Comparison of ENCODE assay signal across 15 cellular contexts in the genomic region with DNA sequence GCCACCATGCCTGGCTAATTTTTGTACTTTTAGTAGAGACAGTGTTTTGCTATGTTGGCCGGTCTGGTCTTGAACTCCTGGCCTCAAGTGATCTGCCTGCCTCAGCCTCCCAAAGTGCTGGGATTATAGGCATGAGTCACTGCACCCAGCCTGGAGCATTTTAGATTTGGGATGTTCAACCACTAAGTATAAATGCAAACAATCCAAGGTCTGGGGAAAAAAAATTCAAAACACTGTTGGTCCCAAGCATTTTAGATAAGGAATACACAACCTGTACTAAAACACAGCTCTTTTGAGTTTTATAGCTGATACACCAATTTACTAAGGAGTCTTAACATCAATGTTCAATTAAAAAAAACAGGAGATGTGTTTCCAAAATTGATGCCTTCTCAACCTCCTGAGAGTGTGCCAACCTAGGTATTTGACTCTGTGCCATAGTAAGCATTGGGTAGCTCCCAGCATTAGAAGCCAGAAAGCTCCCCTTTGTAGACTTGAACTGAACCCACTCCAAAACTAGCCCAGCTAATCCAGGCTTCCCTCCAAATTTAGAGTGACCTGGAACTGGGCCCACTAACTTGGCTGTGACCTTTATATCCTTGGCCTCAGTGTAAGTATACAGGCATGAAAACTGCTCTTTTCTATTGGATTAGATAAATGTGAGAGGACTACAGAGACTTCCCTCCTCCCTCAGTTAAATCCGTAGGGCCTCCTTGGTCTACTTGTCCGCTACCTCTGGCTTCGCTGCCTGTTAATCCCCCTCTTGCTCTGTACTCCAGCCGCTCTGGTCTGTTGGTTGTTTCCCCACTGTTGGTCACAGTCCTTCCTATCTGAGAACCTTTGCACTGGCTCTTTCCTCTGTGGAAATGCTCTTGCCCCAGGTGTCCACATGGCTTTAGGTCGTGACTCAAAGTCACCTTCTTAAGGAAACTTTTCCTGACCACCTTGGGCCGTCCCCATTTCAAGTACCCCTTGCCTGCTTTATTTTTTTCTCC.
DNase-seq lines count a peak whose midpoint lies in the region; ATAC-seq and TF ChIP-seq lines count a peak whose summit lies in the region.
"Had no signal": no experiment of that assay in that cellular context is flagged by ENCODE, and none has a peak within 500 bp of the region (broad histone marks: within the 10 kb centered on the region; RNA-seq: fewer than 3 reads in every experiment).

No MANE protein-coding gene starts in this region.

- H3K56ac ChIP-seq in IMR-90 (ENCODE audit: extremely low read depth, insufficient read depth, low read length): no peak overlapping the region

- in situ Hi-C loops in IMR-90 (cut with MboI; ENCODE audit: low sequenced_read_pairs): no loop called here

- WGBS in IMR-90 (ENCODE audit: extremely low coverage in 2 of 2, insufficient read length in 1 of 2), 2 experiments: 86% methylated on average over 1 of the region's 7 CpGs; no CpG with 5 or more reads in 1 of the 2 experiments
- 48 to 49% methylated on average over 7 of the region's 7 CpGs for WGBS in heart right ventricle, 2 donors

- H2BK15ac ChIP-seq in IMR-90 (ENCODE audit: low read depth, low read length): 0 out of 3 replicates have a peak overlapping the region, but pooled peaks have one; percentile 21

- H3K27me3 ChIP-seq in IMR-90 (ENCODE audit: control insufficient read depth, insufficient read depth, low read length) (no peaks in the 10 kb centered on the region), heart right ventricle (no peaks in the 10 kb centered on the region)
- H3K27me3 ChIP-seq: gastrocnemius medialis had no signal

- DNase-seq in IMR-90: no peak
- no peak for DNase-seq in activated T-helper 1 cell treated with anti-CD3 and anti-CD28 coated beads, Interleukin-12 subunit alpha, Interleukin-12 subunit beta, Interleukin-2, Interleukin-4 antibody, amounts not matched to agents 30 ng/mL and 10 ng/mL and 1 ng/mL, durations not matched to agents 14 hours and 24 hours and 36 hours (ENCODE audit: low spot score)
- peak; percentile 38 to 71 for DNase-seq in heart right ventricle
- peak; percentile 47 for DNase-seq in pons (ENCODE audit: low spot score)
- no peak for DNase-seq in SK-N-DZ (ENCODE audit: low spot score)
- DNase-seq: dermis blood vessel endothelial cell, gastrocnemius medialis, kidney glomerular epithelial cell, NCI-H774, SHP77 treated with DMSO at 0.1 percent for 48 hours had no signal

- CTCF ChIA-PET in IMR-90 (lab: Yijun Ruan, JAX): interaction anchor here (1.2 kb wide), 1 partner anchor 90 kb away, joined by 3 read pairs; no protein-coding TSS in a partner anchor

- H3K27ac ChIP-seq in IMR-90 (ENCODE audit: insufficient read depth, low read length): no peak overlapping the region
- peak overlapping the region in 8 of 10 donors; percentile 16 to 67 (median 42) for H3K27ac ChIP-seq in heart right ventricle

- peaks cover 27% of the 10 kb centered on the region for H3K36me3 ChIP-seq in IMR-90 (ENCODE audit: control insufficient read depth, insufficient read depth, low read length)
- peaks cover 0 to 61% (median 5%) of the 10 kb centered on the region in 9 donors for H3K36me3 ChIP-seq in heart right ventricle
- H3K36me3 ChIP-seq: gastrocnemius medialis, HAP-1 had no signal

- H2AFZ ChIP-seq in IMR-90 (replicated peaks; ENCODE audit: low read length, poor library complexity): no peak overlapping the region

- intact Hi-C loops in IMR-90 (cut with micrococcal nuclease) (loop anchor here (5.0 to 10.0 kb wide), 3 partner anchors 240 to 488 kb away; no protein-coding TSS in a partner anchor), heart right ventricle (cut with DNase I) (loop anchor here in 9 of 10 donors (5.0 to 10.0 kb wide), 9 partner anchors 80 to 968 kb away; a partner anchor contains a TSS)
- intact Hi-C loops in activated T-helper 1 cell treated with anti-CD3 and anti-CD28 coated beads, Interleukin-12 subunit alpha, Interleukin-12 subunit beta, Interleukin-2, Interleukin-4 antibody, amounts not matched to agents 30 ng/mL and 10 ng/mL and 1 ng/mL, durations not matched to agents 14 hours and 24 hours and 36 hours (cut with micrococcal nuclease): loop anchor here (5.0 kb wide), 1 partner anchor 35 kb away; no protein-coding TSS in a partner anchor

- H4K91ac ChIP-seq in IMR-90 (ENCODE audit: insufficient read depth, low read depth, low read length): no peak overlapping the region

- H3K4me1 ChIP-seq in IMR-90 (ENCODE audit: control insufficient read depth, insufficient read depth, low read length): peaks cover 12% of the 10 kb centered on the region
- H3K4me1 ChIP-seq in heart right ventricle: peaks cover 4 to 29% (median 16%) of the 10 kb centered on the region in 9 donors
- H3K4me1 ChIP-seq: HAP-1 had no signal

- no peak for TF ChIP-seq POLR2A in IMR-90 (IDR thresholded peaks at IDR 0.05; ENCODE audit: low read depth, low read length)

- H4K20me1 ChIP-seq in IMR-90 (ENCODE audit: insufficient read depth, low read length): peaks cover 10% of the 10 kb centered on the region; the same call in 1 of the 2 replicates

- H3K4ac ChIP-seq in IMR-90 (ENCODE audit: low read depth, low read length): no peak overlapping the region

- H3K27me3 Mint-ChIP-seq in activated T-helper 1 cell treated with anti-CD3 and anti-CD28 coated beads, Interleukin-12 subunit alpha, Interleukin-12 subunit beta, Interleukin-2, Interleukin-4 antibody, amounts not matched to agents 30 ng/mL and 10 ng/mL and 1 ng/mL, durations not matched to agents 14 hours and 24 hours and 36 hours (ENCODE audit: insufficient read depth): no peaks in the 10 kb centered on the region
- H3K27me3 Mint-ChIP-seq: activated naive CD8-positive, alpha-beta T cell had no signal

- H3K4me3 ChIP-seq in IMR-90 (ENCODE audit: insufficient read depth, low read depth, low read length): no peak overlapping the region
- no peak overlapping the region for H3K4me3 ChIP-seq in heart right ventricle
- H3K4me3 ChIP-seq: gastrocnemius medialis, HAP-1 had no signal

- H3K4me1 Mint-ChIP-seq in activated T-helper 1 cell treated with anti-CD3 and anti-CD28 coated beads, Interleukin-12 subunit alpha, Interleukin-12 subunit beta, Interleukin-2, Interleukin-4 antibody, amounts not matched to agents 30 ng/mL and 10 ng/mL and 1 ng/mL, durations not matched to agents 14 hours and 24 hours and 36 hours (ENCODE audit: low read depth): peaks cover 15% of the 10 kb centered on the region

- H3K79me1 ChIP-seq in IMR-90 (ENCODE audit: low read depth in 1 of 2, low read length in 2 of 2): peaks cover 25 to 52% of the 10 kb centered on the region in 2 experiments

- H4K5ac ChIP-seq in IMR-90 (ENCODE audit: low read depth, low read length): no peak overlapping the region; the same call in 1 of the 2 replicates

- H3K4me2 ChIP-seq in IMR-90 (ENCODE audit: low read depth, low read length): no peak overlapping the region

- no peaks in the 10 kb centered on the region for H3K9me3 ChIP-seq in IMR-90 (ENCODE audit: control insufficient read depth, insufficient read depth, low read length)
- no peaks in the 10 kb centered on the region for H3K9me3 ChIP-seq in heart right ventricle
- H3K9me3 ChIP-seq: gastrocnemius medialis, HAP-1 had no signal

- no peak overlapping the region; the same call in 1 of the 2 replicates for H3K14ac ChIP-seq in IMR-90 (replicated peaks; ENCODE audit: low read depth, low read length)

- no peak overlapping the region for H3K4me3 Mint-ChIP-seq in activated T-helper 1 cell treated with anti-CD3 and anti-CD28 coated beads, Interleukin-12 subunit alpha, Interleukin-12 subunit beta, Interleukin-2, Interleukin-4 antibody, amounts not matched to agents 30 ng/mL and 10 ng/mL and 1 ng/mL, durations not matched to agents 14 hours and 24 hours and 36 hours
- H3K4me3 Mint-ChIP-seq: activated naive CD8-positive, alpha-beta T cell had no signal

- POLR2A ChIA-PET in IMR-90 (lab: Charles Lee; ENCODE audit: unreplicated experiment): no interaction called here

- no peak overlapping the region for H2BK5ac ChIP-seq in IMR-90 (ENCODE audit: low read depth, low read length, poor library complexity, severe bottlenecking)

- TF ChIP-seq CTCF in IMR-90 (conservative IDR thresholded peaks at IDR 0.05; ENCODE audit: low read depth, low read length): no peak
- no peak for TF ChIP-seq CTCF in heart right ventricle (IDR thresholded peaks at IDR 0.05)

- H2AK9ac ChIP-seq in IMR-90 (replicated peaks; ENCODE audit: low read depth, low read length, poor library complexity): no peak overlapping the region

- peak overlapping the region; percentile 18; the same call in 1 of the 2 replicates for H3K18ac ChIP-seq in IMR-90 (ENCODE audit: low read depth, low read length)

- no peak overlapping the region for H2BK120ac ChIP-seq in IMR-90 (ENCODE audit: low read depth, low read length)

- no peak overlapping the region for H2BK20ac ChIP-seq in IMR-90 (ENCODE audit: low read depth, low read length)

- TF ChIP-seq RAD21 in IMR-90 (IDR thresholded peaks at IDR 0.05; ENCODE audit: low read length): no peak

- no peak overlapping the region for H3K9ac ChIP-seq in IMR-90 (ENCODE audit: low read depth, low read length)

- dilution Hi-C loops in IMR-90 (cut with HindIII; ENCODE audit: low sequenced_read_pairs, unreplicated experiment): no loop called here

- ATAC-seq in IMR-90 (ENCODE audit: low read depth): no peak; the same call in 1 of the 2 replicates
- peak; percentile 75 to 94 (median 89) for ATAC-seq in heart right ventricle
- ATAC-seq in GM18498 (IDR thresholded peaks at IDR 0.05; ENCODE audit: unreplicated experiment): no peak
- ATAC-seq in activated CD4-positive, CD25-positive, alpha-beta regulatory T cell treated with anti-CD3 and anti-CD28 coated beads, Interleukin-2, amount 50 U/mL, for 24 hours: no peak
- no peak for ATAC-seq in HG03045 (IDR thresholded peaks at IDR 0.05; ENCODE audit: unreplicated experiment)
- ATAC-seq: gastrocnemius medialis had no signal

- H3K27ac Mint-ChIP-seq in activated T-helper 1 cell treated with anti-CD3 and anti-CD28 coated beads, Interleukin-12 subunit alpha, Interleukin-12 subunit beta, Interleukin-2, Interleukin-4 antibody, amounts not matched to agents 30 ng/mL and 10 ng/mL and 1 ng/mL, durations not matched to agents 14 hours and 24 hours and 36 hours: peak overlapping the region; percentile 33
- H3K27ac Mint-ChIP-seq: activated naive CD8-positive, alpha-beta T cell had no signal

- no peak overlapping the region; a peak in 1 of 4 replicates for H4K8ac ChIP-seq in IMR-90 (ENCODE audit: low read depth in 2 of 2, low read length in 2 of 2)

- BruUV-seq in IMR-90 (replicated peaks; lab: Mats Ljungman, UMichigan): no TSS peak

- no peaks in the 10 kb centered on the region for H3K9me3 Mint-ChIP-seq in activated T-helper 1 cell treated with anti-CD3 and anti-CD28 coated beads, Interleukin-12 subunit alpha, Interleukin-12 subunit beta, Interleukin-2, Interleukin-4 antibody, amounts not matched to agents 30 ng/mL and 10 ng/mL and 1 ng/mL, durations not matched to agents 14 hours and 24 hours and 36 hours

- H3K36me3 Mint-ChIP-seq in activated T-helper 1 cell treated with anti-CD3 and anti-CD28 coated beads, Interleukin-12 subunit alpha, Interleukin-12 subunit beta, Interleukin-2, Interleukin-4 antibody, amounts not matched to agents 30 ng/mL and 10 ng/mL and 1 ng/mL, durations not matched to agents 14 hours and 24 hours and 36 hours (ENCODE audit: low read depth): peaks cover 37% of the 10 kb centered on the region

- 0 out of 2 replicates have a peak overlapping the region, but pooled peaks have one; percentile 8 for H3K23ac ChIP-seq in IMR-90 (ENCODE audit: low read depth, low read length)

- H2AK5ac ChIP-seq in IMR-90 (ENCODE audit: low read depth, low read length): no peak overlapping the region

- H3K9me1 ChIP-seq in IMR-90 (ENCODE audit: insufficient read depth, low read length): peaks cover 8% of the 10 kb centered on the region

Comparison
In these comparisons a context has a peak if more than half of its experiments do, and no peak if none do; other contexts are left out.
1. ATAC-seq: peak in heart right ventricle (8 of 8); none in IMR-90 (single experiment), GM18498 (single experiment), activated CD4-positive, CD25-positive, alpha-beta regulatory T cell treated with anti-CD3 and anti-CD28 coated beads, Interleukin-2, amount 50 U/mL, for 24 hours (0 of 2) and HG03045 (single experiment).
2. DNase-seq: peak in heart right ventricle (2 of 2) and pons (single experiment); none in IMR-90 (single experiment), activated T-helper 1 cell treated with anti-CD3 and anti-CD28 coated beads, Interleukin-12 subunit alpha, Interleukin-12 subunit beta, Interleukin-2, Interleukin-4 antibody, amounts not matched to agents 30 ng/mL and 10 ng/mL and 1 ng/mL, durations not matched to agents 14 hours and 24 hours and 36 hours (single experiment) and SK-N-DZ (single experiment).